ENCODE assay signal across 23 cellular contexts in genomic region chr1:22875851-22876250, GRCh38.
DNase-seq lines count a peak whose midpoint lies in the region; ATAC-seq lines count a peak whose summit lies in the region.
"Had no signal": no experiment of that assay in that cellular context is flagged by ENCODE, and none has a peak within 500 bp of the region (broad histone marks: within the 10 kb centered on the region; RNA-seq: fewer than 3 reads in every experiment).

No MANE protein-coding gene starts in this region.

- H3K4me1 ChIP-seq in ectodermal cell (ENCODE audit: control insufficient read depth, insufficient read depth, low read length), result peaks cover 26% of the 10 kb centered on the region
- H3K4me1 ChIP-seq: BE2C, HAP-1 had no signal

- peak; percentile 11 for DNase-seq in NCI-H524 treated with DMSO at 0.1 percent for 48 hours (lab: John Stamatoyannopoulos, UW)
- peak; percentile 52 for DNase-seq in myocyte (ENCODE audit: low read depth)
- DNase-seq in sciatic nerve (ENCODE audit: low spot score), result no peak
- no peak for DNase-seq in germinal center (ENCODE audit: low spot score)
- no peak for DNase-seq in NCI-H774 (lab: John Stamatoyannopoulos, UW)
- DNase-seq: activated CD4-positive, alpha-beta T cell treated with anti-CD3 and anti-CD28 coated beads for 36 hours; activated CD8-positive, alpha-beta memory T cell treated with anti-CD3 and anti-CD28 coated beads for 24 hours; activated effector memory CD4-positive, alpha-beta T cell treated with Interleukin-2 at 50 U/mL for 16 hours; amygdala; BE2C; KG1; NCI-H1092 treated with DMSO at 0.1 percent for 48 hours; NCI-H1694 treated with DMSO at 0.1 percent for 48 hours; NCI-H2171 treated with DMSO at 0.1 percent for 48 hours; SHP77; stimulated activated CD8-positive, alpha-beta memory T cell treated with anti-CD3 and anti-CD28 coated beads, Interleukin-4, amount 100 ng/mL, for 48 hours; stimulated activated naive CD8-positive, alpha-beta T cell treated with anti-CD3 and anti-CD28 coated beads, Interleukin-15, amount 100 ng/mL, for 72 hours had no signal

- intact Hi-C loops in sciatic nerve (cut with DNase I), result no loop called here

- peak overlapping the region; percentile 82 for H3K27ac ChIP-seq in ectodermal cell (ENCODE audit: insufficient read depth, low read depth, low read length, poor library complexity, severe bottlenecking)
- H3K27ac ChIP-seq: gastroesophageal sphincter, vagina had no signal

- H3K36me3 ChIP-seq in ectodermal cell (ENCODE audit: control insufficient read depth, insufficient read depth, low read length), result no peaks in the 10 kb centered on the region
- H3K36me3 ChIP-seq: BE2C, gastroesophageal sphincter, HAP-1, vagina had no signal

- H3K27me3 ChIP-seq in ectodermal cell (ENCODE audit: control insufficient read depth, insufficient read depth, low read length, poor library complexity, severe bottlenecking), result no peaks in the 10 kb centered on the region
- H3K27me3 ChIP-seq: BE2C, vagina had no signal

- H3K4me3 ChIP-seq in ectodermal cell (ENCODE audit: insufficient read depth, low read depth, low read length), result no peak overlapping the region
- H3K4me3 ChIP-seq: gastroesophageal sphincter, HAP-1, vagina had no signal

- ATAC-seq in sciatic nerve (peak; percentile 60), GM21619 (IDR thresholded peaks at IDR 0.05; ENCODE audit: unreplicated experiment) (no peak)
- ATAC-seq: activated CD4-positive, alpha-beta T cell treated with anti-CD3 and anti-CD28 coated beads for 36 hours; activated naive CD4-positive, alpha-beta T cell treated with anti-CD3 and anti-CD28 coated beads, Interleukin-2, amount 50 U/mL, for 72 hours; gastroesophageal sphincter; stimulated activated naive CD8-positive, alpha-beta T cell treated with anti-CD3 and anti-CD28 coated beads, Interleukin-15, amount 100 ng/mL, for 72 hours had no signal

- 69 to 78% methylated on average over 5 of the region's 5 CpGs for WGBS in ectodermal cell, 2 experiments

- no peaks in the 10 kb centered on the region for H3K9me3 ChIP-seq in ectodermal cell (ENCODE audit: control insufficient read depth, low read length)
- H3K9me3 ChIP-seq: BE2C, gastroesophageal sphincter, HAP-1, vagina had no signal

Comparison
In these comparisons a context has a peak if more than half of its experiments do, and no peak if none do; other contexts are left out.
1. DNase-seq: peak in NCI-H524 treated with DMSO at 0.1 percent for 48 hours (single experiment) and myocyte (single experiment); none in sciatic nerve (single experiment), germinal center (single experiment) and NCI-H774 (single experiment).